In the genomic region with DNA sequence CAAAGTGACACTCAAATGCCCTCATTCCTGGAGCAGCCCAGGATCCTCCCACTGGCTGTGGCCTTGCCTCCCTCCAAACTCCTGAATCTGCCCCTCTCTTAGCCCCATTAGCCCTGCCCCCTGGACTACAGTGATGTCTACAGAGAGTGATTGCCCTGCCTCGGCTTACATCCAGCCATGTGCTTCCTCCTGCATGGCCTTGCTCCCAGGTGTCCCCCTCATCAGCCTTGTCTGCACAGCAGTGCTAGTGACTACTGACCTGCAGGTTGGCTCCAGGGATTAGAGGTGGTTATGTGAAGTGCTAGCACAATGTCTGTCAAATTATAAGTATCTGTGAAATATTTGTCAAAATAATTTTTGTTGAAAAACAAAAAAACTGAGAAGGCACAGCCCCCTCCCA, we compare ENCODE assay signal across 20 cellular contexts.
"Had no signal": no experiment of that assay in that cellular context is flagged by ENCODE, and none has a peak within 500 bp of the region (broad histone marks: within the 10 kb centered on the region; RNA-seq: fewer than 3 reads in every experiment).

No MANE protein-coding gene starts in this region.

- H3K27me3 ChIP-seq: gastrocnemius medialis, stomach had no signal

- H3K9ac ChIP-seq: parathyroid adenoma had no signal

- H3K27ac ChIP-seq: gastrocnemius medialis, heart right ventricle, parathyroid adenoma, prostate gland, spleen, stomach, thoracic aorta had no signal

- H3K36me3 ChIP-seq: gastrocnemius medialis, heart right ventricle, prostate gland, spleen, stomach, thoracic aorta had no signal

- H3K4me3 ChIP-seq: gastrocnemius medialis, heart right ventricle, prostate gland, spleen, stomach, thoracic aorta had no signal

- H3K4me1 ChIP-seq: gastrocnemius medialis, heart right ventricle, parathyroid adenoma, prostate gland, spleen, stomach had no signal

- H3K4me1 Mint-ChIP-seq: immature natural killer cell; naive thymus-derived CD4-positive, alpha-beta T cell; nephron progenitor cell; stimulated activated naive B cell treated with anti-CD40 and anti-IgM and Interleukin-4, amounts not matched to agents 10 μg/mL and 1 μg/mL and 100 μg/mL, for 72 hours had no signal

- H3K36me3 Mint-ChIP-seq: immature natural killer cell; stimulated activated naive B cell treated with anti-CD40 and anti-IgM and Interleukin-4, amounts not matched to agents 10 μg/mL and 1 μg/mL and 100 μg/mL, for 72 hours had no signal

- H3K27ac Mint-ChIP-seq: immature natural killer cell; nephron progenitor cell; stimulated activated naive B cell treated with anti-CD40 and anti-IgM and Interleukin-4, amounts not matched to agents 10 μg/mL and 1 μg/mL and 100 μg/mL, for 72 hours had no signal

- H3K9me3 ChIP-seq: gastrocnemius medialis, heart right ventricle, prostate gland, thoracic aorta had no signal

- DNase-seq: dermis blood vessel endothelial cell; gastrocnemius medialis; heart right ventricle; immature natural killer cell; kidney; left colon; left ventricle myocardium superior; mesendoderm; naive thymus-derived CD4-positive, alpha-beta T cell; nephron progenitor cell; spleen; stimulated activated CD4-positive, alpha-beta T cell treated with anti-CD3 and anti-CD28 coated beads, Interleukin-2, amount 100 ng/mL, for 24 hours; stimulated activated CD4-positive, alpha-beta T cell treated with anti-CD3 and anti-CD28 coated beads, Interleukin-4, amount 100 ng/mL, for 4 hours; stimulated activated naive B cell treated with anti-CD40 and anti-IgM and Interleukin-4, amounts not matched to agents 10 μg/mL and 1 μg/mL and 100 μg/mL, for 72 hours; stomach; substantia nigra; trophoblast cell had no signal

- H3K4me3 Mint-ChIP-seq: immature natural killer cell; naive thymus-derived CD4-positive, alpha-beta T cell; nephron progenitor cell; stimulated activated naive B cell treated with anti-CD40 and anti-IgM and Interleukin-4, amounts not matched to agents 10 μg/mL and 1 μg/mL and 100 μg/mL, for 72 hours had no signal
